18 cellular contexts compared by ENCODE assay signal in the genomic region with DNA sequence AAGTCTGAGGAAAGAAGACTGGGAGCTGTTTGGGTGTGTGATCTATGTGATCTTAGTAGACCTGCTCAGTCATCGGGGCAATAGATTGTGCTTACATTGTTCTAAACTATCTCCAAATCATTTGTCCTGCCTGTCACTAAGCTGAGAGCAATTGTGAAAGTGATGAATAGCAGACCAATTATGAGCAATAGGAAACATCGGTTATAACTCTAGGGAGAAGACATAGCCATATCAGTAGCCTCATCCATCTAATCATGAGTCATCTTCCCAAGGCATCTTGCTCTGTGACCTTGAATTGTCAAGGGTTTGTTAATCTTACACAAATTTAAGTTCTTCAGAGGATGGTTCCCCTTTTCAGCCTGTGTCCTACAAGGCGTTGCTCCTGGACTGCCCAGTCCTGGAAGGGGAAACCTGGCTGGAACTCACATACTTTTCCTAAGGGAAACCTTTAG. TPM values are rescaled to one million over a fixed set of nuclear protein-coding genes. Genes with fewer than 3 reads are reported as not detected.
A peak's percentile ranks its signal among the peaks of the same experiment; 100 is the strongest.
DNase-seq lines count a peak whose midpoint lies in the region; ATAC-seq, FAIRE-seq and TF ChIP-seq lines count a peak whose summit lies in the region.
"Had no signal": no experiment of that assay in that cellular context is flagged by ENCODE, and none has a peak within 500 bp of the region (broad histone marks: within the 10 kb centered on the region; RNA-seq: fewer than 3 reads in every experiment).

No MANE protein-coding gene starts in this region.

- H3K27ac Mint-ChIP-seq in astrocyte (ENCODE audit: unreplicated experiment) = no peak overlapping the region

- H3K36me3 ChIP-seq in ACC112 (ENCODE audit: insufficient read depth, low read length) (no peaks in the 10 kb centered on the region), astrocyte (ENCODE audit: insufficient read depth, low read length) (no peaks in the 10 kb centered on the region)
- H3K36me3 ChIP-seq: vagina had no signal

- no peaks in the 10 kb centered on the region for H4K20me1 ChIP-seq in astrocyte (ENCODE audit: insufficient read depth, low read length)

- no peak overlapping the region for H3K9ac ChIP-seq in astrocyte (ENCODE audit: low read length)

- peak overlapping the region; percentile 35 for H3K4me2 ChIP-seq in astrocyte (ENCODE audit: low read length)

- H3K27me3 Mint-ChIP-seq in astrocyte (ENCODE audit: low read depth, unreplicated experiment) = no peaks in the 10 kb centered on the region
- H3K27me3 Mint-ChIP-seq: central memory CD8-positive, alpha-beta T cell had no signal

- H3K4me1 Mint-ChIP-seq in astrocyte (ENCODE audit: low read depth, unreplicated experiment) = peaks cover 19% of the 10 kb centered on the region
- H3K4me1 Mint-ChIP-seq: central memory CD8-positive, alpha-beta T cell had no signal

- H3K36me3 Mint-ChIP-seq in astrocyte (ENCODE audit: low read depth, unreplicated experiment) = peaks cover 8% of the 10 kb centered on the region

- H2AFZ ChIP-seq in ACC112 (ENCODE audit: low read length, unreplicated experiment) (no peak overlapping the region), astrocyte (ENCODE audit: low read depth, low read length) (no peak overlapping the region)

- H3K4me3 ChIP-seq in ACC112 (ENCODE audit: low read depth, low read length) = peak overlapping the region; percentile 43
- no peak overlapping the region for H3K4me3 ChIP-seq in astrocyte (ENCODE audit: insufficient read depth, low read depth, low read length)
- H3K4me3 ChIP-seq in right cardiac atrium (ENCODE audit: low read length) = no peak overlapping the region
- no peak overlapping the region for H3K4me3 ChIP-seq in coronary artery
- H3K4me3 ChIP-seq: vagina had no signal

- TF ChIP-seq CTCF in astrocyte (IDR thresholded peaks at IDR 0.05; ENCODE audit: insufficient read depth, low read depth, low read length) (no peak), coronary artery (IDR thresholded peaks at IDR 0.05) (no peak)

- peak; percentile 47 to 51 for ATAC-seq in right cardiac atrium

- H3K4me3 Mint-ChIP-seq in astrocyte (ENCODE audit: unreplicated experiment) = no peak overlapping the region
- H3K4me3 Mint-ChIP-seq: central memory CD8-positive, alpha-beta T cell had no signal

- H3K27me3 ChIP-seq in ACC112 (ENCODE audit: insufficient read depth, low read length) (no peaks in the 10 kb centered on the region), astrocyte (ENCODE audit: insufficient read depth, low read length) (no peaks in the 10 kb centered on the region), right cardiac atrium (ENCODE audit: control insufficient read depth, insufficient read depth) (no peaks in the 10 kb centered on the region)
- H3K27me3 ChIP-seq: vagina had no signal

- H3K27ac ChIP-seq in ACC112 (ENCODE audit: low read depth, low read length) (peak overlapping the region; percentile 85), astrocyte (ENCODE audit: low read depth, low read length) (no peak overlapping the region), right cardiac atrium (ENCODE audit: low read length) (peak overlapping the region; percentile 84), coronary artery (peak overlapping the region in 1 of 2 donors; percentile 66)
- H3K27ac ChIP-seq: vagina had no signal

- 71% methylated on average over 3 of the region's 3 CpGs for WGBS in right cardiac atrium

- H3K9me3 Mint-ChIP-seq in astrocyte (ENCODE audit: unreplicated experiment) = peaks cover 3% of the 10 kb centered on the region
- H3K9me3 Mint-ChIP-seq: central memory CD8-positive, alpha-beta T cell had no signal

- DNase-seq in HT1080 (ENCODE audit: low read depth) = peak; percentile 72
- DNase-seq in astrocyte (ENCODE audit: low read depth) = peak; percentile 81
- DNase-seq in right cardiac atrium = no peak
- no peak for DNase-seq in activated effector memory CD4-positive, alpha-beta T cell treated with Interleukin-2 at 50 U/mL for 16 hours
- DNase-seq in HK-2 (ENCODE audit: unreplicated experiment) = no peak
- DNase-seq in SHP77 (lab: John Stamatoyannopoulos, UW) = no peak
- DNase-seq in coronary artery (ENCODE audit: low spot score) = no peak
- DNase-seq: activated naive CD4-positive, alpha-beta T cell; DMS79 treated with DMSO at 0.1 percent for 48 hours; H7; NCI-H1105 treated with DMSO at 0.1 percent for 48 hours; NCI-H510A treated with DMSO at 0.1 percent for 48 hours; SHP77 treated with DMSO at 0.1 percent for 48 hours; stimulated activated CD8-positive, alpha-beta memory T cell treated with anti-CD3 and anti-CD28 coated beads, Interleukin-4, amount 100 ng/mL, for 48 hours had no signal

- H3K9me3 ChIP-seq in astrocyte (ENCODE audit: insufficient read depth, low read depth, low read length) (no peaks in the 10 kb centered on the region), right cardiac atrium (ENCODE audit: control insufficient read depth, low read length) (no peaks in the 10 kb centered on the region)
- H3K9me3 ChIP-seq: vagina had no signal

- H3K4me1 ChIP-seq in ACC112 (ENCODE audit: control insufficient read depth, insufficient read depth, low read length, unreplicated experiment) (peaks cover 17% of the 10 kb centered on the region), astrocyte (ENCODE audit: insufficient read depth, low read length) (no peaks in the 10 kb centered on the region), right cardiac atrium (ENCODE audit: control insufficient read depth, insufficient read depth, low read length) (peaks cover 6% of the 10 kb centered on the region)
- H3K4me1 ChIP-seq: vagina had no signal

- peak; percentile 85 for FAIRE-seq in astrocyte (lab: Jason Lieb, UNC)
- FAIRE-seq: TTC549 had no signal

- intact Hi-C loops in right cardiac atrium (cut with DNase I) = no loop called here

- H3K79me2 ChIP-seq in ACC112 (ENCODE audit: control insufficient read depth, insufficient read depth, low read length, unreplicated experiment) (no peaks in the 10 kb centered on the region), astrocyte (ENCODE audit: insufficient read depth, low read length) (no peaks in the 10 kb centered on the region)

RNA-seq across cellular contexts. Expression of gene TRIM32, which starts 54.1 kb away (rescaled TPM):
- total RNA-seq in HT1080 (2014; rRNA removed; shearing (Covaris generic)) = 26.3 and 34.2 TPM in 2 replicates
- polyA plus RNA-seq in HT1080 (2015; cell fraction: cytosol; rRNA removed) = 21.2 and 23.1 TPM in 2 replicates
- polyA plus RNA-seq in HT1080 (2015; cell fraction: nucleus; rRNA removed) = 37.4 and 40.2 TPM in 2 replicates
- total RNA-seq in astrocyte = 33.7 and 37.1 TPM in 2 replicates
- 10 to 100 TPM; 11.4 to 16.6 (median 16.2) TPM for total RNA-seq in right cardiac atrium
- polyA plus RNA-seq in right cardiac atrium = 6.8 TPM

Comparison
In these comparisons a context has a peak if more than half of its experiments do, and no peak if none do; other contexts are left out.
1. DNase-seq: peak in HT1080 (single experiment) and astrocyte (single experiment); none in right cardiac atrium (0 of 3), activated effector memory CD4-positive, alpha-beta T cell treated with Interleukin-2 at 50 U/mL for 16 hours (single experiment), HK-2 (single experiment), SHP77 (0 of 2) and coronary artery (single experiment).